In genomic region chr2:32632089-32632488, GRCh38 we compare ENCODE assay signal across 10 cellular contexts. TPM values are rescaled to one million over a fixed set of nuclear protein-coding genes. Genes with fewer than 3 reads are reported as not detected.
DNase-seq lines count a peak whose midpoint lies in the region; ATAC-seq and TF ChIP-seq lines count a peak whose summit lies in the region.
"Had no signal": no experiment of that assay in that cellular context is flagged by ENCODE, and none has a peak within 500 bp of the region (broad histone marks: within the 10 kb centered on the region; RNA-seq: fewer than 3 reads in every experiment).

No MANE protein-coding gene starts in this region.

- H3K4me3 ChIP-seq in GM23248 (no peak overlapping the region), MG63 (no peak overlapping the region), brain microvascular endothelial cell (ENCODE audit: low read depth, low read length) (no peak overlapping the region), skeletal muscle cell (ENCODE audit: low read depth, low read length) (no peak overlapping the region), body of pancreas (no peak overlapping the region)
- H3K4me3 ChIP-seq: heart left ventricle, spleen had no signal

- peak overlapping the region; percentile 34 for H3K9ac ChIP-seq in GM23248

- TF ChIP-seq CTCF in brain microvascular endothelial cell (IDR thresholded peaks at IDR 0.05; ENCODE audit: low read depth, low read length, missing control alignments) (no peak), body of pancreas (IDR thresholded peaks at IDR 0.05) (no peak)

- H3K27me3 ChIP-seq in GM23248 (replicated peaks; ENCODE audit: insufficient read depth), result no peaks in the 10 kb centered on the region
- H3K27me3 ChIP-seq in MG63, result no peaks in the 10 kb centered on the region
- no peaks in the 10 kb centered on the region for H3K27me3 ChIP-seq in brain microvascular endothelial cell (replicated peaks)
- no peaks in the 10 kb centered on the region for H3K27me3 ChIP-seq in body of pancreas
- H3K27me3 ChIP-seq: heart left ventricle, spleen had no signal

- H3K4me2 ChIP-seq in GM23248 (ENCODE audit: unreplicated experiment), result no peak overlapping the region

- H3K4me1 ChIP-seq in GM23248 (ENCODE audit: insufficient read depth) (peaks cover 5% of the 10 kb centered on the region), body of pancreas (peaks cover 12% of the 10 kb centered on the region)

- in situ Hi-C loops in GM23248 (cut with MboI), result no loop called here
- in situ Hi-C loops in brain microvascular endothelial cell (cut with HindIII; ENCODE audit: low pct_ligation_motif_present, low sequenced_read_pairs), result no loop called here

- peaks cover 25% of the 10 kb centered on the region for H3K79me2 ChIP-seq in GM23248 (ENCODE audit: insufficient read depth)

- H3K9me3 ChIP-seq in GM23248 (ENCODE audit: low read depth), result no peaks in the 10 kb centered on the region
- no peaks in the 10 kb centered on the region for H3K9me3 ChIP-seq in MG63
- H3K9me3 ChIP-seq in body of pancreas, result no peaks in the 10 kb centered on the region
- H3K9me3 ChIP-seq: heart left ventricle, spleen had no signal

- no peak for TF ChIP-seq POLR2A in body of pancreas (IDR thresholded peaks at IDR 0.05)

- intact Hi-C loops in body of pancreas (cut with DNase I), result no loop called here

- H3K9me2 ChIP-seq in GM23248 (ENCODE audit: insufficient read depth), result no peaks in the 10 kb centered on the region

- no peaks in the 10 kb centered on the region for H3F3A ChIP-seq in GM23248 (ENCODE audit: insufficient read depth)

- H2AFZ ChIP-seq in GM23248, result no peak overlapping the region

- H3K27ac ChIP-seq in GM23248 (no peak overlapping the region), brain microvascular endothelial cell (peak overlapping the region; percentile 9), body of pancreas (no peak overlapping the region)
- H3K27ac ChIP-seq: heart left ventricle, spleen had no signal

- DNase-seq in GM23248 (peak; percentile 72), MG63 (peak; percentile 63), brain microvascular endothelial cell (peak; percentile 84), skeletal muscle cell (ENCODE audit: low read depth) (peak; percentile 4), T-helper 9 cell (no peak), NCI-H1694 (lab: John Stamatoyannopoulos, UW) (no peak), body of pancreas (no peak)
- DNase-seq: heart left ventricle, NCI-H187, spleen had no signal

- WGBS in GM23248 (ENCODE audit: low coverage in 1 of 2, low lambda C conversion rate in 2 of 2, missing lambda C conversion rate in 2 of 2), 2 experiments, result 75 to 77% methylated on average over 5 of the region's 5 CpGs
- WGBS in body of pancreas, 2 donors, result 90 to 91% methylated on average over 5 of the region's 5 CpGs

- H3K36me3 ChIP-seq in GM23248 (ENCODE audit: low read depth), result peaks cover 3% of the 10 kb centered on the region; the same call in 1 of the 2 replicates
- peaks cover 54% of the 10 kb centered on the region for H3K36me3 ChIP-seq in MG63
- peaks cover 19% of the 10 kb centered on the region for H3K36me3 ChIP-seq in brain microvascular endothelial cell (replicated peaks)
- H3K36me3 ChIP-seq in body of pancreas (replicated peaks in 1 of 2; ENCODE audit: insufficient read depth in 1 of 2, low read depth in 2 of 2), result peaks cover 0 to 15% of the 10 kb centered on the region in 2 donors

- no peak for ATAC-seq in body of pancreas
- ATAC-seq: heart left ventricle had no signal

- no peaks in the 10 kb centered on the region for H4K20me1 ChIP-seq in GM23248 (ENCODE audit: insufficient read depth)

RNA-seq across cellular contexts. Expression of gene TTC27, which starts 4.2 kb away (rescaled TPM):
- 12.6 and 13.3 TPM in 2 replicates for total RNA-seq in GM23248 (2014; rRNA removed; shearing (Covaris generic))
- 13.7 and 13.8 TPM in 2 replicates for polyA plus RNA-seq in GM23248 (2016; fragmentation: Nextera tagmentation; extraction: Ambion mirVana)
- total RNA-seq in MG63 (2014; rRNA removed; shearing (Covaris generic); ENCODE audit: low replicate concordance), result 52.7 and 63.8 TPM in 2 replicates
- 1 to 10 TPM; 5.6 to 9.3 TPM for total RNA-seq in body of pancreas

Comparison
In these comparisons a context has a peak if more than half of its experiments do, and no peak if none do; other contexts are left out.
1. DNase-seq: peak in GM23248 (single experiment), MG63 (single experiment), brain microvascular endothelial cell (single experiment) and skeletal muscle cell (single experiment); none in T-helper 9 cell (single experiment), NCI-H1694 (single experiment) and body of pancreas (0 of 4).